In the genomic region with DNA sequence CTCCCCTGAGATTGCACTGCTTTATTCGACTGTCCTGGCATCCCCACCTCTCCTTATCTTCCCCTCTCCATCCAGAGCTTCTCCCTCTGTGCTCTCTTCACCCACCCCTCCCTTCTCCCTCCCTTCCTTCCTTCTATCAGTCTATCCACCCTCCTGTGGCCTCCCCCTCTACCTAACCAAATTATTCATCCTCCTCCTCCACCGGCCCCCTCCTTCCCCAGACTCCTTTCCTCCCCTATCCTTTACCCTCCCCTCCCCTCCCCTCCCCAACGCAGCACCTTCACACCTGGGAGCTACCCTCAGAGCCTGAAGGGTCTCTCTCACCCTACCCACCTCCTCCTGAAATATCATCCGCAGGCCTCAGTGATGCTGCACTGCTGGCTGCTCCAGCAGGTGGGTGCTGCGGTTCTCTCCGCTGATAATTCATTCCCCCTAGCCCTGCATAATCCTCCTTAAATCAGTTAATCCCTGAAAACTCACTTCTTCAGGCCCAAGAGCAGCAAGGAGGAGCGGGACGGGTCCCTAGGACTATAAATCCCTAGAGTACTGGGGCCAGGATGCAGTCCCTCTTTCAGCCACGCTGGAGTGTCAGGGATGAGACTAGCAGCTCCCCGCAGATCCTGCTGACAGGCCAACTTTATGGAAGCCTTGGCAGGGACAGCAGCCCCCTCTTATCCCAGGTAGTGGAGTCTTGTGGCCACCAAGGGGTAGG, we compare ENCODE assay signal across 8 cellular contexts.
"Had no signal": no experiment of that assay in that cellular context is flagged by ENCODE, and none has a peak within 500 bp of the region (broad histone marks: within the 10 kb centered on the region; RNA-seq: fewer than 3 reads in every experiment).

No MANE protein-coding gene starts in this region.

- H3K36me3 ChIP-seq: stomach had no signal

- ATAC-seq: activated T-cell treated with anti-CD3 and anti-CD28 coated beads, Interleukin-2, amount 50 U/mL, for 72 hours had no signal

- H3K9me3 ChIP-seq: stomach had no signal

- H3K27ac ChIP-seq: stomach had no signal

- DNase-seq: activated CD4-positive, alpha-beta T cell treated with anti-CD3 and anti-CD28 coated beads for 4 hours; activated CD8-positive, alpha-beta memory T cell treated with anti-CD3 and anti-CD28 coated beads, Interleukin-2, amount 50 U/mL, for 4 hours; hippocampal formation; retina; small intestine; stomach; T-helper 9 cell had no signal

- H3K4me3 ChIP-seq: stomach had no signal
